23 cellular contexts compared by ENCODE assay signal in the genomic region with DNA sequence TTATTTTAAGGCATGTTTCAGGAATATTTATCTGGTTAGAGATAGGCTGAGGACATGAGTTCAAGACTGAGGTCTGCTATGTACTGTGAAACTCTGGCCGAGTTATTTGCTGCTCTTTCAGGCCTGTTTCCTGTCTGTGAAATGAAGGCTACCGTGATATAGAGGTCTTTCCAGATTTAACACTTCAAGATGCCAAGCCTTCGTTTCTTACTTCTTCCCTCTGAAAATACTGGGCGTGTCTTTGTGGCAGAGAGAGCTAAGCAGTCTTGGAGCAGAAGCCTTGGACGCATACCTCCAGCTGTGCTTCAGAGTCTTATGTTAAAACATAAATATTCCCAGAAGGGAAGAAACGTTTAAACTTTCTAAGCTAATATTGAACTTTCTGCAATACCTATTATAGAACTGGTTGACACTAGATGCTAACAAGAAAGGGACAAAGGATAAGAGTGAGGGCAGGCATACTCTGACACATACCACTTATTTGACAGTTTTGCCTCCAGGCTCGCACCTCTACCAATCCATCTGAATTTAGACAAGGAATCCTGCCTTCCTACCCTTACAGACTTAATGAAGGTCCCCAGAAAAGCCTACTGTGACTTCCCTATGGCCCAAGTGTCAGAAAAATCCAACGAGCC. TPM values are rescaled to one million over a fixed set of nuclear protein-coding genes. Genes with fewer than 3 reads are reported as not detected.
DNase-seq lines count a peak whose midpoint lies in the region; ATAC-seq and TF ChIP-seq lines count a peak whose summit lies in the region.
"Had no signal": no experiment of that assay in that cellular context is flagged by ENCODE, and none has a peak within 500 bp of the region (broad histone marks: within the 10 kb centered on the region; RNA-seq: fewer than 3 reads in every experiment).

No MANE protein-coding gene starts in this region.

- no peak overlapping the region for H3K23ac ChIP-seq in IMR-90 (ENCODE audit: low read depth, low read length)

- no peak overlapping the region for H3K14ac ChIP-seq in IMR-90 (replicated peaks; ENCODE audit: low read depth, low read length)

- H3K9me1 ChIP-seq in IMR-90 (ENCODE audit: insufficient read depth, low read length): peaks cover 4% of the 10 kb centered on the region; the same call in 1 of the 2 replicates

- peak overlapping the region; percentile 16 for H2AK9ac ChIP-seq in IMR-90 (replicated peaks; ENCODE audit: low read depth, low read length, poor library complexity)

- H3K4me1 Mint-ChIP-seq in activated CD8-positive, alpha-beta T cell treated with anti-CD3 and anti-CD28 coated beads, Interleukin-2, amount 10 ng/mL, durations not matched to agents 7 days and 5 days (ENCODE audit: low read depth): peaks cover 57% of the 10 kb centered on the region
- peaks cover 35% of the 10 kb centered on the region for H3K4me1 Mint-ChIP-seq in activated CD8-positive, alpha-beta T cell treated with anti-CD3 and anti-CD28 coated beads for 36 hours (ENCODE audit: low read depth)

- no CpG with 5 or more reads among the region's 8 CpGs for WGBS in IMR-90 (ENCODE audit: extremely low coverage in 2 of 2, insufficient read length in 1 of 2), 2 experiments
- 62% methylated on average over 8 of the region's 8 CpGs for WGBS in prostate gland

- no peak overlapping the region for H3K4me3 ChIP-seq in IMR-90 (ENCODE audit: insufficient read depth, low read depth, low read length)
- H3K4me3 ChIP-seq in dorsolateral prefrontal cortex: no peak overlapping the region
- H3K4me3 ChIP-seq in prostate gland: no peak overlapping the region
- H3K4me3 ChIP-seq: gastroesophageal sphincter, left lung, PC-9, SJSA1 had no signal

- CTCF ChIA-PET in activated CD8-positive, alpha-beta T cell treated with anti-CD3 and anti-CD28 coated beads, Interleukin-2, amount 10 ng/mL, durations not matched to agents 7 days and 5 days (lab: Charles Lee): interaction anchor here (0.9 to 14.3 kb wide), 5 partner anchors 18 to 177 kb away, joined by 3 to 270 read pairs (median 6); a partner anchor contains a TSS
- CTCF ChIA-PET in activated CD8-positive, alpha-beta T cell treated with anti-CD3 and anti-CD28 coated beads for 36 hours (lab: Charles Lee): interaction anchor here (1.6 to 11.4 kb wide), 3 partner anchors 18 to 176 kb away, joined by 4 to 166 read pairs (median 22); a partner anchor contains a TSS
- CTCF ChIA-PET in IMR-90 (lab: Yijun Ruan, JAX): interaction anchor here (1.1 kb wide), 1 partner anchor 40 kb away, joined by 3 read pairs; no protein-coding TSS in a partner anchor

- H4K91ac ChIP-seq in IMR-90 (ENCODE audit: insufficient read depth, low read depth, low read length): no peak overlapping the region

- dilution Hi-C loops in IMR-90 (cut with HindIII; ENCODE audit: low sequenced_read_pairs, unreplicated experiment): no loop called here

- ATAC-seq in activated CD8-positive, alpha-beta T cell treated with anti-CD3 and anti-CD28 coated beads, Interleukin-2, amount 10 ng/mL, durations not matched to agents 7 days and 5 days: no peak
- no peak for ATAC-seq in activated CD8-positive, alpha-beta T cell treated with anti-CD3 and anti-CD28 coated beads for 36 hours
- no peak for ATAC-seq in IMR-90 (ENCODE audit: low read depth)
- ATAC-seq: gastroesophageal sphincter, left lung had no signal

- no peak overlapping the region for H3K9ac ChIP-seq in IMR-90 (ENCODE audit: low read depth, low read length)
- H3K9ac ChIP-seq: parathyroid adenoma had no signal

- intact Hi-C loops in activated CD8-positive, alpha-beta T cell treated with anti-CD3 and anti-CD28 coated beads for 36 hours (cut with micrococcal nuclease): loop anchor here (10.0 kb wide), 2 partner anchors 145 to 265 kb away; a partner anchor contains a TSS
- intact Hi-C loops in IMR-90 (cut with micrococcal nuclease) (loop anchor here (5.0 kb wide), 1 partner anchor 237 kb away; no protein-coding TSS in a partner anchor), dorsolateral prefrontal cortex (cut with DNase I) (loop anchor here in 1 of 2 donors (10.0 kb wide), 1 partner anchor 145 kb away; a partner anchor contains a TSS), prostate gland (cut with DNase I) (loop anchor here (5.0 kb wide), 1 partner anchor 177 kb away; no protein-coding TSS in a partner anchor)

- no peak for TF ChIP-seq CTCF in activated CD8-positive, alpha-beta T cell treated with anti-CD3 and anti-CD28 coated beads for 36 hours (IDR thresholded peaks at IDR 0.05)
- TF ChIP-seq CTCF in IMR-90 (conservative IDR thresholded peaks at IDR 0.05; ENCODE audit: low read depth, low read length) (no peak), dorsolateral prefrontal cortex (IDR thresholded peaks at IDR 0.05 in 54 of 56, conservative IDR thresholded peaks at IDR 0.05 in 2 of 56; ENCODE audit: low read depth in 1 of 56, partially characterized antibody in 56 of 56) (no peak), prostate gland (IDR thresholded peaks at IDR 0.05) (no peak)

- H3K4ac ChIP-seq in IMR-90 (ENCODE audit: low read depth, low read length): no peak overlapping the region

- H2BK5ac ChIP-seq in IMR-90 (ENCODE audit: low read depth, low read length, poor library complexity, severe bottlenecking): no peak overlapping the region

- H2AFZ ChIP-seq in IMR-90 (replicated peaks; ENCODE audit: low read length, poor library complexity): no peak overlapping the region
- H2AFZ ChIP-seq: parathyroid adenoma, PC-9 had no signal

- H2BK120ac ChIP-seq in IMR-90 (ENCODE audit: low read depth, low read length): no peak overlapping the region

- H2AK5ac ChIP-seq in IMR-90 (ENCODE audit: low read depth, low read length): no peak overlapping the region

- no peaks in the 10 kb centered on the region for H3K27me3 Mint-ChIP-seq in activated CD8-positive, alpha-beta T cell treated with anti-CD3 and anti-CD28 coated beads, Interleukin-2, amount 10 ng/mL, durations not matched to agents 7 days and 5 days (ENCODE audit: low read depth)
- no peaks in the 10 kb centered on the region for H3K27me3 Mint-ChIP-seq in activated CD8-positive, alpha-beta T cell treated with anti-CD3 and anti-CD28 coated beads for 36 hours
- H3K27me3 Mint-ChIP-seq: activated naive CD8-positive, alpha-beta T cell; dendritic cell treated with granulocyte-macrophage colony-stimulating factor and Interleukin-4, amounts not matched to agents 40 ng/mL and 50 ng/mL, for 4 days had no signal

- in situ Hi-C loops in IMR-90 (cut with MboI; ENCODE audit: low sequenced_read_pairs): loop anchor here (10.0 kb wide), 1 partner anchor 175 kb away; no protein-coding TSS in a partner anchor

- TF ChIP-seq POLR2A in IMR-90 (IDR thresholded peaks at IDR 0.05; ENCODE audit: low read depth, low read length) (no peak), prostate gland (IDR thresholded peaks at IDR 0.05) (no peak)

- H3K27ac ChIP-seq in IMR-90 (ENCODE audit: insufficient read depth, low read length): no peak overlapping the region
- H3K27ac ChIP-seq in dorsolateral prefrontal cortex: peak overlapping the region in 42 of 59 donors; percentile 1 to 88 (median 54)
- H3K27ac ChIP-seq in prostate gland: peak overlapping the region; percentile 36 to 81
- H3K27ac ChIP-seq: 22Rv1, epithelial cell of prostate, parathyroid adenoma, PC-9, SJSA1 had no signal

- no peaks in the 10 kb centered on the region for H3K27me3 ChIP-seq in IMR-90 (ENCODE audit: control insufficient read depth, insufficient read depth, low read length)
- no peaks in the 10 kb centered on the region for H3K27me3 ChIP-seq in dorsolateral prefrontal cortex
- no peaks in the 10 kb centered on the region for H3K27me3 ChIP-seq in prostate gland (replicated peaks; ENCODE audit: insufficient read depth)
- H3K27me3 ChIP-seq: gastroesophageal sphincter, left lung, SJSA1 had no signal

- H4K8ac ChIP-seq in IMR-90 (ENCODE audit: low read depth in 2 of 2, low read length in 2 of 2): no peak overlapping the region

- H3K9me3 ChIP-seq in IMR-90 (ENCODE audit: control insufficient read depth, insufficient read depth, low read length): no peaks in the 10 kb centered on the region
- no peaks in the 10 kb centered on the region for H3K9me3 ChIP-seq in prostate gland
- H3K9me3 ChIP-seq: gastroesophageal sphincter, left lung, SJSA1 had no signal

- no peak for DNase-seq in activated CD8-positive, alpha-beta T cell treated with anti-CD3 and anti-CD28 coated beads, Interleukin-2, amount 10 ng/mL, durations not matched to agents 7 days and 5 days
- DNase-seq in activated CD8-positive, alpha-beta T cell treated with anti-CD3 and anti-CD28 coated beads for 36 hours: no peak
- no peak for DNase-seq in IMR-90
- DNase-seq in dorsolateral prefrontal cortex: no peak
- DNase-seq in prostate gland (ENCODE audit: low spot score): no peak
- no peak for DNase-seq in central memory CD4-positive, alpha-beta T cell
- DNase-seq in NCI-H2196 treated with DMSO at 0.1 percent for 48 hours (lab: John Stamatoyannopoulos, UW; ENCODE audit: unreplicated experiment): no peak
- no peak for DNase-seq in GM03348 (ENCODE audit: low spot score)
- DNase-seq: activated CD8-positive, alpha-beta memory T cell treated with anti-CD3 and anti-CD28 coated beads, Interleukin-2, amount 50 U/mL, for 48 hours; DMS 273 treated with DMSO at 0.1 percent for 48 hours; left lung; NCI-H1436; NCI-H2171 treated with DMSO at 0.1 percent for 48 hours; NCI-H748 treated with DMSO at 0.1 percent for 48 hours; PC-9; small intestine had no signal

- H3K4me2 ChIP-seq in IMR-90 (ENCODE audit: low read depth, low read length): no peak overlapping the region
- H3K4me2 ChIP-seq: PC-9 had no signal

- no peak for TF ChIP-seq RAD21 in IMR-90 (IDR thresholded peaks at IDR 0.05; ENCODE audit: low read length)

- no peak overlapping the region for H4K5ac ChIP-seq in IMR-90 (ENCODE audit: low read depth, low read length)

- H3K27ac Mint-ChIP-seq in activated CD8-positive, alpha-beta T cell treated with anti-CD3 and anti-CD28 coated beads, Interleukin-2, amount 10 ng/mL, durations not matched to agents 7 days and 5 days: peak overlapping the region; percentile 41
- no peak overlapping the region for H3K27ac Mint-ChIP-seq in activated CD8-positive, alpha-beta T cell treated with anti-CD3 and anti-CD28 coated beads for 36 hours
- H3K27ac Mint-ChIP-seq: activated naive CD8-positive, alpha-beta T cell had no signal

- H3K18ac ChIP-seq in IMR-90 (ENCODE audit: low read depth, low read length): no peak overlapping the region

- H4K20me1 ChIP-seq in IMR-90 (ENCODE audit: insufficient read depth, low read length): peaks cover 10% of the 10 kb centered on the region; the same call in 1 of the 2 replicates

- H2BK15ac ChIP-seq in IMR-90 (ENCODE audit: low read depth, low read length): no peak overlapping the region

- H3K36me3 ChIP-seq in IMR-90 (ENCODE audit: control insufficient read depth, insufficient read depth, low read length) (peaks cover 34% of the 10 kb centered on the region), prostate gland (no peaks in the 10 kb centered on the region)

- no TSS peak for BruUV-seq in IMR-90 (replicated peaks; lab: Mats Ljungman, UMichigan)

- H3K4me1 ChIP-seq in IMR-90 (ENCODE audit: control insufficient read depth, insufficient read depth, low read length) (peaks cover 9% of the 10 kb centered on the region), prostate gland (replicated peaks) (peaks cover 26% of the 10 kb centered on the region)
- H3K4me1 ChIP-seq: parathyroid adenoma had no signal

- no peak overlapping the region for H2BK20ac ChIP-seq in IMR-90 (ENCODE audit: low read depth, low read length)

- H3K79me1 ChIP-seq in IMR-90 (ENCODE audit: low read depth in 1 of 2, low read length in 2 of 2): peaks cover 0 to 25% of the 10 kb centered on the region in 2 experiments; a peak in 2 of 4 replicates

- peaks cover 64% of the 10 kb centered on the region for H3K36me3 Mint-ChIP-seq in activated CD8-positive, alpha-beta T cell treated with anti-CD3 and anti-CD28 coated beads, Interleukin-2, amount 10 ng/mL, durations not matched to agents 7 days and 5 days (ENCODE audit: low read depth)
- peaks cover 3% of the 10 kb centered on the region for H3K36me3 Mint-ChIP-seq in activated CD8-positive, alpha-beta T cell treated with anti-CD3 and anti-CD28 coated beads for 36 hours (ENCODE audit: low read depth)
- H3K36me3 Mint-ChIP-seq: activated naive CD8-positive, alpha-beta T cell had no signal

- H3K9me3 Mint-ChIP-seq in activated CD8-positive, alpha-beta T cell treated with anti-CD3 and anti-CD28 coated beads, Interleukin-2, amount 10 ng/mL, durations not matched to agents 7 days and 5 days (ENCODE audit: insufficient read depth): no peaks in the 10 kb centered on the region
- no peaks in the 10 kb centered on the region for H3K9me3 Mint-ChIP-seq in activated CD8-positive, alpha-beta T cell treated with anti-CD3 and anti-CD28 coated beads for 36 hours
- H3K9me3 Mint-ChIP-seq: dendritic cell treated with granulocyte-macrophage colony-stimulating factor and Interleukin-4, amounts not matched to agents 40 ng/mL and 50 ng/mL, for 4 days had no signal

- H3K4me3 Mint-ChIP-seq in activated CD8-positive, alpha-beta T cell treated with anti-CD3 and anti-CD28 coated beads, Interleukin-2, amount 10 ng/mL, durations not matched to agents 7 days and 5 days: no peak overlapping the region
- H3K4me3 Mint-ChIP-seq in activated CD8-positive, alpha-beta T cell treated with anti-CD3 and anti-CD28 coated beads for 36 hours: no peak overlapping the region
- H3K4me3 Mint-ChIP-seq: activated naive CD8-positive, alpha-beta T cell; dendritic cell treated with granulocyte-macrophage colony-stimulating factor and Interleukin-4, amounts not matched to agents 40 ng/mL and 50 ng/mL, for 4 days had no signal

- H3K56ac ChIP-seq in IMR-90 (ENCODE audit: extremely low read depth, insufficient read depth, low read length): no peak overlapping the region

- POLR2A ChIA-PET in activated CD8-positive, alpha-beta T cell treated with anti-CD3 and anti-CD28 coated beads, Interleukin-2, amount 10 ng/mL, durations not matched to agents 7 days and 5 days (lab: Charles Lee): interaction anchor here (1.4 to 3.5 kb wide), 2 partner anchors 16 to 18 kb away, joined by 3 to 23 read pairs; a partner anchor contains a TSS
- POLR2A ChIA-PET in activated CD8-positive, alpha-beta T cell treated with anti-CD3 and anti-CD28 coated beads for 36 hours (lab: Charles Lee): interaction anchor here (0.5 to 1.9 kb wide), 2 partner anchors 19 to 264 kb away, joined by 3 to 6 read pairs; no protein-coding TSS in a partner anchor
- POLR2A ChIA-PET in IMR-90 (lab: Charles Lee; ENCODE audit: unreplicated experiment): no interaction called here

RNA-seq across cellular contexts. Expression of a gene that starts 17.5 kb away (rescaled TPM):
- 10 to 100 TPM; 40.8 to 41.4 TPM for total RNA-seq in activated CD8-positive, alpha-beta T cell treated with anti-CD3 and anti-CD28 coated beads, Interleukin-2, amount 10 ng/mL, durations not matched to agents 7 days and 5 days
- 10 to 100 TPM; 11.3 to 13.1 TPM for total RNA-seq in activated CD8-positive, alpha-beta T cell treated with anti-CD3 and anti-CD28 coated beads for 36 hours
- 74.2 and 129 TPM in 2 replicates for total RNA-seq in IMR-90 (2012; rRNA removed)
- polyA plus RNA-seq in IMR-90 (2012; rRNA removed): 69.4 and 78.6 TPM in 2 replicates
- polyA plus RNA-seq in IMR-90 (2012; cell fraction: cytosol; rRNA removed): 45.3 and 55.4 TPM in 2 replicates
- polyA plus RNA-seq in IMR-90 (2012; cell fraction: nucleus; rRNA removed; ENCODE audit: low replicate concordance): 42.7 and 88.2 TPM in 2 replicates
- total RNA-seq in dorsolateral prefrontal cortex: 10 to 100 TPM; 15.3 to 48.2 (median 24.5) TPM
- 10 to 100 TPM; 24.2 to 37.7 TPM for total RNA-seq in prostate gland
